ENCODE assay signal across 17 cellular contexts in genomic region chr1:239276051-239276450, GRCh38.
"Had no signal": no experiment of that assay in that cellular context is flagged by ENCODE, and none has a peak within 500 bp of the region (broad histone marks: within the 10 kb centered on the region; RNA-seq: fewer than 3 reads in every experiment).

No MANE protein-coding gene starts in this region.

- DNase-seq: effector memory CD4-positive, alpha-beta T cell; glutamatergic neuron; islet precursor cell; mucosa of descending colon; naive thymus-derived CD8-positive, alpha-beta T cell; psoas muscle; retina; right lobe of liver; stimulated activated CD4-positive, alpha-beta T cell treated with anti-CD3 and anti-CD28 coated beads, Interleukin-4, amount 100 ng/mL, for 1 hour; stimulated activated CD8-positive, alpha-beta memory T cell treated with anti-CD3 and anti-CD28 coated beads, Interleukin-4, amount 100 ng/mL, for 48 hours; stimulated activated naive CD8-positive, alpha-beta T cell treated with anti-CD3 and anti-CD28 coated beads, Interleukin-15, Interleukin-2, amounts not matched to agents 100 U/mL and 50 U/mL, for 24 hours; thyroid gland had no signal

- H3K27ac ChIP-seq: epithelial cell of prostate, esophagus muscularis mucosa, gastroesophageal sphincter, neutrophil, psoas muscle, right lobe of liver, suprapubic skin, thyroid gland had no signal

- H3K9me3 ChIP-seq: esophagus muscularis mucosa, gastroesophageal sphincter, mucosa of descending colon, neutrophil, right lobe of liver, suprapubic skin, thyroid gland had no signal

- H3K27me3 ChIP-seq: esophagus muscularis mucosa, gastroesophageal sphincter, neutrophil, right lobe of liver, suprapubic skin, thyroid gland had no signal

- H3K36me3 ChIP-seq: esophagus muscularis mucosa, gastroesophageal sphincter, neutrophil, right lobe of liver, suprapubic skin, thyroid gland had no signal

- H3K4me1 ChIP-seq: esophagus muscularis mucosa, gastroesophageal sphincter, psoas muscle, right lobe of liver, suprapubic skin, thyroid gland had no signal

- H3K4me3 ChIP-seq: esophagus muscularis mucosa, gastroesophageal sphincter, mucosa of descending colon, psoas muscle, right lobe of liver, suprapubic skin, thyroid gland had no signal
